In genomic region chr22:50621948-50622722, GRCh38 we compare ENCODE assay signal across 8 cellular contexts. TPM values are rescaled to one million over a fixed set of nuclear protein-coding genes. Genes with fewer than 3 reads are reported as not detected.
DNase-seq lines count a peak whose midpoint lies in the region; ATAC-seq and TF ChIP-seq lines count a peak whose summit lies in the region.

No MANE protein-coding gene starts in this region.

- H2AFZ ChIP-seq in PC-9: peak overlapping the region; percentile 61

- no peak for ATAC-seq in activated CD4-positive, alpha-beta T cell treated with anti-CD3 and anti-CD28 coated beads for 36 hours

- POLR2A ChIA-PET in activated CD4-positive, alpha-beta T cell treated with anti-CD3 and anti-CD28 coated beads for 36 hours (lab: Charles Lee): interaction anchor here (0.6 to 1.9 kb wide), 3 partner anchors 83 to 97 kb away, joined by 3 to 22 read pairs (median 12); partner anchors contain the start of gene SCO2
- POLR2A ChIA-PET in PC-9 (lab: Charles Lee; ENCODE audit: unreplicated experiment): no interaction called here

- H4K20me1 ChIP-seq in PC-9 (ENCODE audit: insufficient read depth): no peaks in the 10 kb centered on the region

- H3K27ac ChIP-seq in PC-9: no peak overlapping the region

- peak; percentile 45; the same call in 1 of the 2 replicates for TF ChIP-seq CTCF in PC-9 (conservative IDR thresholded peaks at IDR 0.05)
- peak; percentile 23 for TF ChIP-seq CTCF in progenitor cell of endocrine pancreas (IDR thresholded peaks at IDR 0.05; ENCODE audit: unreplicated experiment)

- no peaks in the 10 kb centered on the region for H3K36me3 ChIP-seq in PC-9 (ENCODE audit: low read depth)

- intact Hi-C loops in activated CD4-positive, alpha-beta T cell treated with anti-CD3 and anti-CD28 coated beads for 36 hours (cut with DNase I, micrococcal nuclease): loop anchor here (1.0 to 5.0 kb wide), 17 partner anchors 39 to 769 kb away; partner anchors contain the start of genes KLHDC7B (in 1 of the 2), MAPK11 (in 1 of the 2), PIM3 (in 1 of the 2) and PPP6R2 (in 1 of the 2)
- intact Hi-C loops in PC-9 (cut with micrococcal nuclease; ENCODE audit: unreplicated experiment): loop anchor here (2.0 to 5.0 kb wide), 3 partner anchors 69 to 370 kb away; partner anchors contain the start of gene HDAC10
- intact Hi-C loops in dendritic cell treated with granulocyte-macrophage colony-stimulating factor and Interleukin-4, amounts not matched to agents 40 ng/mL and 50 ng/mL, for 4 days (cut with micrococcal nuclease): loop anchor here (2.0 to 5.0 kb wide), 4 partner anchors 45 to 370 kb away; partner anchors contain the start of genes HDAC10, KLHDC7B and SCO2

- peak overlapping the region; percentile 97 for H3K27ac Mint-ChIP-seq in activated CD4-positive, alpha-beta T cell treated with anti-CD3 and anti-CD28 coated beads for 36 hours
- peak overlapping the region; percentile 81 for H3K27ac Mint-ChIP-seq in dendritic cell treated with granulocyte-macrophage colony-stimulating factor and Interleukin-4, amounts not matched to agents 40 ng/mL and 50 ng/mL, for 4 days
- H3K27ac Mint-ChIP-seq in progenitor cell of endocrine pancreas: peak overlapping the region; percentile 34

- peak overlapping the region; percentile 80 for H3K4me3 Mint-ChIP-seq in activated CD4-positive, alpha-beta T cell treated with anti-CD3 and anti-CD28 coated beads for 36 hours
- peak overlapping the region; percentile 69 for H3K4me3 Mint-ChIP-seq in dendritic cell treated with granulocyte-macrophage colony-stimulating factor and Interleukin-4, amounts not matched to agents 40 ng/mL and 50 ng/mL, for 4 days
- H3K4me3 Mint-ChIP-seq in progenitor cell of endocrine pancreas (ENCODE audit: low read depth): peak overlapping the region; percentile 6

- CTCF ChIA-PET in activated CD4-positive, alpha-beta T cell treated with anti-CD3 and anti-CD28 coated beads for 36 hours (lab: Charles Lee): interaction anchor here (0.6 to 2.3 kb wide), 10 partner anchors 8 to 124 kb away, joined by 3 to 27 read pairs (median 3); partner anchors contain the start of genes LMF2 and SCO2
- CTCF ChIA-PET in PC-9 (lab: Charles Lee): interaction anchor here (2.0 kb wide), 1 partner anchor 96 kb away, joined by 8 read pairs; the partner anchor contains the start of gene SCO2

- DNase-seq in activated CD4-positive, alpha-beta T cell treated with anti-CD3 and anti-CD28 coated beads for 36 hours: peak; percentile 68
- DNase-seq in activated CD4-positive, alpha-beta T cell treated with anti-CD3 and anti-CD28 coated beads for 1 hour: no peak
- DNase-seq in PC-9 (no peak), progenitor cell of endocrine pancreas (ENCODE audit: low spot score, unreplicated experiment) (no peak), DMS114 treated with DMSO at 0.1 percent for 48 hours (lab: John Stamatoyannopoulos, UW; ENCODE audit: unreplicated experiment) (no peak), cerebellar nuclear complex (lab: John Stamatoyannopoulos, UW) (no peak), activated gamma-delta T cell (lab: John Stamatoyannopoulos, UW) (no peak)

- peaks cover 34% of the 10 kb centered on the region for H3K4me1 ChIP-seq in PC-9 (replicated peaks; ENCODE audit: insufficient read depth)

- no peaks in the 10 kb centered on the region for H3K79me2 ChIP-seq in PC-9 (ENCODE audit: low read depth)

- peak overlapping the region; percentile 81 for H3K4me2 ChIP-seq in PC-9

- H3K36me3 Mint-ChIP-seq in activated CD4-positive, alpha-beta T cell treated with anti-CD3 and anti-CD28 coated beads for 36 hours (ENCODE audit: low read depth): peaks cover 2% of the 10 kb centered on the region
- H3K36me3 Mint-ChIP-seq in dendritic cell treated with granulocyte-macrophage colony-stimulating factor and Interleukin-4, amounts not matched to agents 40 ng/mL and 50 ng/mL, for 4 days (ENCODE audit: low read depth): peaks cover 30% of the 10 kb centered on the region
- peaks cover 1% of the 10 kb centered on the region for H3K36me3 Mint-ChIP-seq in progenitor cell of endocrine pancreas (ENCODE audit: insufficient read depth)

- H3K4me1 Mint-ChIP-seq in activated CD4-positive, alpha-beta T cell treated with anti-CD3 and anti-CD28 coated beads for 36 hours: peaks cover 43% of the 10 kb centered on the region
- H3K4me1 Mint-ChIP-seq in dendritic cell treated with granulocyte-macrophage colony-stimulating factor and Interleukin-4, amounts not matched to agents 40 ng/mL and 50 ng/mL, for 4 days (ENCODE audit: low read depth): peaks cover 47% of the 10 kb centered on the region
- peaks cover 21% of the 10 kb centered on the region for H3K4me1 Mint-ChIP-seq in progenitor cell of endocrine pancreas (ENCODE audit: low read depth)

- H3K27me3 ChIP-seq in PC-9 (ENCODE audit: insufficient read depth, low read depth): no peaks in the 10 kb centered on the region

- peaks cover 15% of the 10 kb centered on the region for H3F3A ChIP-seq in PC-9 (ENCODE audit: insufficient read depth, low read depth)

- no peaks in the 10 kb centered on the region for H3K9me3 Mint-ChIP-seq in activated CD4-positive, alpha-beta T cell treated with anti-CD3 and anti-CD28 coated beads for 36 hours (ENCODE audit: low read depth)
- H3K9me3 Mint-ChIP-seq in dendritic cell treated with granulocyte-macrophage colony-stimulating factor and Interleukin-4, amounts not matched to agents 40 ng/mL and 50 ng/mL, for 4 days: no peaks in the 10 kb centered on the region
- H3K9me3 Mint-ChIP-seq in progenitor cell of endocrine pancreas (ENCODE audit: low read depth): no peaks in the 10 kb centered on the region

- H3K9me2 ChIP-seq in PC-9 (ENCODE audit: insufficient read depth): no peaks in the 10 kb centered on the region

- peak overlapping the region; percentile 38; the same call in 1 of the 2 replicates for H3K4me3 ChIP-seq in PC-9

- H3K27me3 Mint-ChIP-seq in activated CD4-positive, alpha-beta T cell treated with anti-CD3 and anti-CD28 coated beads for 36 hours: no peaks in the 10 kb centered on the region
- peaks cover 14% of the 10 kb centered on the region for H3K27me3 Mint-ChIP-seq in dendritic cell treated with granulocyte-macrophage colony-stimulating factor and Interleukin-4, amounts not matched to agents 40 ng/mL and 50 ng/mL, for 4 days
- peaks cover 24% of the 10 kb centered on the region for H3K27me3 Mint-ChIP-seq in progenitor cell of endocrine pancreas

- no TSS peak for BruUV-seq in PC-9 (replicated peaks; lab: Mats Ljungman, UMichigan)

- H3K9me3 ChIP-seq in PC-9 (ENCODE audit: insufficient read depth, low read depth): no peaks in the 10 kb centered on the region

RNA-seq across cellular contexts. Expression of gene ARSA, which starts 5.8 kb away (rescaled TPM):
- 10 to 100 TPM; 14.9 to 15.4 TPM for total RNA-seq in activated CD4-positive, alpha-beta T cell treated with anti-CD3 and anti-CD28 coated beads for 36 hours
- total RNA-seq in PC-9 (2021) (16.6 and 23.7 TPM in 2 replicates), progenitor cell of endocrine pancreas (36.2 and 37.1 TPM in 2 replicates)

RNA-seq across cellular contexts. Expression of gene MAPK8IP2, which starts 21.5 kb away (rescaled TPM):
- under 1 TPM; 0.14 TPM for total RNA-seq in activated CD4-positive, alpha-beta T cell treated with anti-CD3 and anti-CD28 coated beads for 36 hours
- total RNA-seq in PC-9 (2021) (0.79 and 0.88 TPM in 2 replicates), progenitor cell of endocrine pancreas (6.4 and 7.7 TPM in 2 replicates)

RNA-seq across cellular contexts. Expression of gene CHKB, which starts 39.5 kb away (rescaled TPM):
- 10 to 100 TPM; 68.2 to 79.7 TPM for total RNA-seq in activated CD4-positive, alpha-beta T cell treated with anti-CD3 and anti-CD28 coated beads for 36 hours
- total RNA-seq in PC-9 (2021): 60.0 and 70.4 TPM in 2 replicates
- total RNA-seq in progenitor cell of endocrine pancreas: 124 and 132 TPM in 2 replicates

RNA-seq across cellular contexts. Expression of gene CPT1B, which starts 43.9 kb away (rescaled TPM):
- total RNA-seq in activated CD4-positive, alpha-beta T cell treated with anti-CD3 and anti-CD28 coated beads for 36 hours: 10 to 100 TPM; 42.5 to 51.4 TPM
- total RNA-seq in PC-9 (2021) (66.2 and 72.2 TPM in 2 replicates), progenitor cell of endocrine pancreas (129 and 136 TPM in 2 replicates)

RNA-seq across cellular contexts. Expression of gene SHANK3, which starts 50.5 kb away (rescaled TPM):
- total RNA-seq in activated CD4-positive, alpha-beta T cell treated with anti-CD3 and anti-CD28 coated beads for 36 hours: under 1 TPM; 0.14 to 0.16 TPM
- total RNA-seq in PC-9 (2021): 5.8 and 7.6 TPM in 2 replicates
- 6.9 and 7.5 TPM in 2 replicates for total RNA-seq in progenitor cell of endocrine pancreas

Comparison
In these comparisons a context has a peak if more than half of its experiments do, and no peak if none do; other contexts are left out.
1. H3K27ac Mint-ChIP-seq: peak in every context shown above with its lines; median percentile 97 in activated CD4-positive, alpha-beta T cell treated with anti-CD3 and anti-CD28 coated beads for 36 hours; 81 in dendritic cell treated with granulocyte-macrophage colony-stimulating factor and Interleukin-4, amounts not matched to agents 40 ng/mL and 50 ng/mL, for 4 days; 34 in progenitor cell of endocrine pancreas.
2. H3K4me3 Mint-ChIP-seq: peak in every context shown above with its lines; median percentile 80 in activated CD4-positive, alpha-beta T cell treated with anti-CD3 and anti-CD28 coated beads for 36 hours; 69 in dendritic cell treated with granulocyte-macrophage colony-stimulating factor and Interleukin-4, amounts not matched to agents 40 ng/mL and 50 ng/mL, for 4 days; 6 in progenitor cell of endocrine pancreas.